ENCODE assay signal across 15 cellular contexts in genomic region chr11:35088676-35089075, GRCh38. TPM values are rescaled to one million over a fixed set of nuclear protein-coding genes. Genes with fewer than 3 reads are reported as not detected.
A peak's percentile ranks its signal among the peaks of the same experiment; 100 is the strongest.
DNase-seq lines count a peak whose midpoint lies in the region; ATAC-seq, FAIRE-seq and TF ChIP-seq lines count a peak whose summit lies in the region.
"Had no signal": no experiment of that assay in that cellular context is flagged by ENCODE, and none has a peak within 500 bp of the region (broad histone marks: within the 10 kb centered on the region; RNA-seq: fewer than 3 reads in every experiment).

No MANE protein-coding gene starts in this region.

- POLR2A ChIA-PET in CD4-positive, alpha-beta memory T cell (lab: Charles Lee; ENCODE audit: partially characterized antibody): interaction anchor here (0.8 to 13.4 kb wide), 9 partner anchors 11 to 74 kb away, joined by 3 to 166 read pairs (median 5); partner anchors contain the start of gene CD44

- no peak for TF ChIP-seq CTCF in bronchial epithelial cell (IDR thresholded peaks at IDR 0.05; ENCODE audit: insufficient read depth, low read length, severe bottlenecking)
- no peak for TF ChIP-seq CTCF in nephron (IDR thresholded peaks at IDR 0.05; ENCODE audit: unreplicated experiment in 3 of 3)

- peaks cover 43 to 74% (median 58%) of the 10 kb centered on the region in 4 donors for H3K4me1 Mint-ChIP-seq in CD4-positive, alpha-beta memory T cell
- H3K4me1 Mint-ChIP-seq in IgD-negative memory B cell (peaks cover 33 to 45% (median 41%) of the 10 kb centered on the region in 3 donors), nephron (peaks cover 42% of the 10 kb centered on the region)

- intact Hi-C loops in CD4-positive, alpha-beta memory T cell (cut with micrococcal nuclease): no loop called here

- H3K4me3 ChIP-seq in CD4-positive, alpha-beta memory T cell (ENCODE audit: low read length in 2 of 2): no peak overlapping the region
- no peak overlapping the region for H3K4me3 ChIP-seq in bronchial epithelial cell (ENCODE audit: low read depth, low read length)
- H3K4me3 ChIP-seq: transverse colon had no signal

- no peak for ATAC-seq in HG03378 (IDR thresholded peaks at IDR 0.05; ENCODE audit: unreplicated experiment)

- peaks cover 50% of the 10 kb centered on the region for H3K4me1 ChIP-seq in CD4-positive, alpha-beta memory T cell (ENCODE audit: insufficient read depth, low read length)

- H3K9me3 ChIP-seq in CD4-positive, alpha-beta memory T cell (ENCODE audit: control insufficient read depth in 1 of 2, low read length in 2 of 2): no peaks in the 10 kb centered on the region
- H3K9me3 ChIP-seq: transverse colon had no signal

- peak overlapping the region in 2 of 8 donors; percentile 10 to 31 for H3K4me3 Mint-ChIP-seq in CD4-positive, alpha-beta memory T cell
- H3K4me3 Mint-ChIP-seq in IgD-negative memory B cell: peak overlapping the region in 2 of 4 donors; percentile 51 to 89
- H3K4me3 Mint-ChIP-seq in nephron: no peak overlapping the region
- H3K4me3 Mint-ChIP-seq: brain had no signal

- no peak for DNase-seq in CD4-positive, alpha-beta memory T cell
- DNase-seq in bronchial epithelial cell (ENCODE audit: low read depth) (peak; percentile 91), HuH-7 (ENCODE audit: low spot score) (no peak), frontal cortex (ENCODE audit: low spot score in 2 of 2) (no peak)
- no peak for DNase-seq in activated effector memory CD4-positive, alpha-beta T cell treated with anti-CD3 and anti-CD28 coated beads, Interleukin-2, amount 50 U/mL, for 16 hours
- DNase-seq: erythroblast, kidney, NCI-H82, SW 1271, transverse colon had no signal

- H3K27me3 ChIP-seq in CD4-positive, alpha-beta memory T cell (ENCODE audit: insufficient read depth, low read length): no peaks in the 10 kb centered on the region
- H3K27me3 ChIP-seq in bronchial epithelial cell (ENCODE audit: control insufficient read depth, insufficient read depth, low read length): no peaks in the 10 kb centered on the region
- H3K27me3 ChIP-seq: transverse colon had no signal

- CTCF ChIA-PET in CD4-positive, alpha-beta memory T cell (lab: Charles Lee; ENCODE audit: partially characterized antibody): interaction anchor here (1.5 kb wide), 1 partner anchor 217 kb away, joined by 8 read pairs; no protein-coding TSS in a partner anchor

- H3K36me3 ChIP-seq in CD4-positive, alpha-beta memory T cell (ENCODE audit: insufficient read depth, low read length): no peaks in the 10 kb centered on the region
- no peaks in the 10 kb centered on the region for H3K36me3 ChIP-seq in bronchial epithelial cell (ENCODE audit: control insufficient read depth, insufficient read depth, low read length)
- H3K36me3 ChIP-seq: transverse colon had no signal

- H3K27ac ChIP-seq in CD4-positive, alpha-beta memory T cell (ENCODE audit: low read depth, low read length): no peak overlapping the region

- no peaks in the 10 kb centered on the region for H3K36me3 Mint-ChIP-seq in CD4-positive, alpha-beta memory T cell
- H3K36me3 Mint-ChIP-seq in IgD-negative memory B cell (peaks cover 2% of the 10 kb centered on the region), nephron (ENCODE audit: low read depth) (peaks cover 4% of the 10 kb centered on the region)
- H3K36me3 Mint-ChIP-seq: brain had no signal

- H3K27ac Mint-ChIP-seq in CD4-positive, alpha-beta memory T cell: peak overlapping the region in 6 of 7 donors; percentile 29 to 83 (median 68)
- H3K27ac Mint-ChIP-seq in IgD-negative memory B cell (peak overlapping the region in 2 of 3 donors; percentile 19 to 63), nephron (peak overlapping the region in 2 of 3 experiments; percentile 5 to 34)

- H3K9me3 Mint-ChIP-seq in CD4-positive, alpha-beta memory T cell: no peaks in the 10 kb centered on the region
- no peaks in the 10 kb centered on the region for H3K9me3 Mint-ChIP-seq in IgD-negative memory B cell
- H3K9me3 Mint-ChIP-seq in nephron: peaks cover 23% of the 10 kb centered on the region

- FAIRE-seq in bronchial epithelial cell (lab: Jason Lieb, UNC): no peak
- no peak for FAIRE-seq in frontal cortex (lab: Jason Lieb, UNC)
- FAIRE-seq: D721Med, kidney had no signal

- H3K27me3 Mint-ChIP-seq in CD4-positive, alpha-beta memory T cell: no peaks in the 10 kb centered on the region
- H3K27me3 Mint-ChIP-seq in IgD-negative memory B cell (no peaks in the 10 kb centered on the region), nephron (ENCODE audit: low read depth) (peaks cover 4% of the 10 kb centered on the region)

RNA-seq across cellular contexts. Expression of gene CD44, which starts 50.3 kb away (rescaled TPM):
- 100 to 1,000 TPM; 808 to 809 TPM for total RNA-seq in CD4-positive, alpha-beta memory T cell
- 100 to 1,000 TPM; 390 to 554 TPM for polyA plus RNA-seq in CD4-positive, alpha-beta memory T cell
- 176 TPM for polyA plus RNA-seq in IgD-negative memory B cell
- total RNA-seq in bronchial epithelial cell (254 and 319 TPM in 2 replicates), frontal cortex (4.1 TPM)

Comparison
In these comparisons a context has a peak if more than half of its experiments do, and no peak if none do; other contexts are left out.
1. RNA of gene CD44, which starts 50.3 kb away (total RNA-seq): 808 to 809 TPM in CD4-positive, alpha-beta memory T cell and 254 to 319 TPM in bronchial epithelial cell; 4.1 TPM in frontal cortex (single experiment); every median in the first group is over 10 times any median in the second.
2. Peak in every context shown above with its lines, with median percentiles within 50 percentile points of each other: H3K27ac Mint-ChIP-seq.